8 cellular contexts compared by ENCODE assay signal in genomic region chr1:14598498-14599172, GRCh38. TPM values are rescaled to one million over a fixed set of nuclear protein-coding genes. Genes with fewer than 3 reads are reported as not detected.
DNase-seq lines count a peak whose midpoint lies in the region; ATAC-seq, FAIRE-seq and TF ChIP-seq lines count a peak whose summit lies in the region.

TSS of gene KAZN (plus strand) at chr1:14598685.

- WGBS in adipose tissue, 3 donors, result 1 to 2% (median 1%) methylated on average over 54 to 80 of the region's 80 CpGs

- H3K27ac ChIP-seq in adipose tissue (ENCODE audit: low read depth, low read length) (no peak within 1 kb of the TSS), kidney (ENCODE audit: low read depth in 2 of 2, low read length in 2 of 2) (peak within 1 kb of the TSS; percentile 11 to 47), substantia nigra (ENCODE audit: low read depth, low read length, poor library complexity, severe bottlenecking) (peak within 1 kb of the TSS; percentile 7)

- peaks cover 2 to 7% of the 10 kb centered on the region in 2 donors for H3K4me1 ChIP-seq in kidney (ENCODE audit: control insufficient read depth in 1 of 2, insufficient read depth in 1 of 2, low read depth in 1 of 2, low read length in 2 of 2)

- H3K4me3 ChIP-seq in kidney (ENCODE audit: low read length in 2 of 2), result peak within 1 kb of the TSS; percentile 50 to 54

- DNase-seq in NCI-H1436 (lab: John Stamatoyannopoulos, UW), result peak; percentile 58
- DNase-seq in NCI-H1436 treated with DMSO at 0.1 percent for 48 hours (lab: John Stamatoyannopoulos, UW), result no peak
- peak; percentile 85 for DNase-seq in kidney
- DNase-seq in substantia nigra (lab: John Stamatoyannopoulos, UW), result peak in 28 of 49 donors; percentile 6 to 71 (median 30)

- peak within 1 kb of the TSS in 1 of 2 donors; percentile 29 for H3K9ac ChIP-seq in kidney (ENCODE audit: low read length in 2 of 2)

- no peaks in the 10 kb centered on the region for H3K36me3 ChIP-seq in kidney (ENCODE audit: control insufficient read depth in 1 of 2, insufficient read depth in 2 of 2, low read length in 2 of 2)

- FAIRE-seq in kidney (lab: Jason Lieb, UNC), result no peak

- TF ChIP-seq CTCF in kidney (IDR thresholded peaks at IDR 0.05; ENCODE audit: borderline replicate concordance, extremely low read depth, insufficient read depth), result no peak

- ATAC-seq in GM21717 (IDR thresholded peaks at IDR 0.05; ENCODE audit: unreplicated experiment) (no peak), HG02970 (IDR thresholded peaks at IDR 0.05; ENCODE audit: low FRiP score, unreplicated experiment) (no peak), GM18861 (IDR thresholded peaks at IDR 0.05; ENCODE audit: unreplicated experiment) (no peak)

- H3K9me3 ChIP-seq in kidney (ENCODE audit: control insufficient read depth in 1 of 2, low read length in 2 of 2), result no peaks in the 10 kb centered on the region

- intact Hi-C loops in kidney (cut with DNase I), result no loop called here

RNA-seq across cellular contexts. Expression of gene KAZN, which starts in this region (rescaled TPM):
- 10 to 100 TPM in 2 of 3 donors, 1 to 10 TPM in 1; 2.6 to 13.7 (median 10.8) TPM for polyA plus RNA-seq in adipose tissue
- total RNA-seq in kidney, result 60.8 TPM
- 17.4 TPM for polyA plus RNA-seq in kidney (ENCODE audit: insufficient read depth, low read depth, low replicate concordance)
